ENCODE assay signal across 18 cellular contexts in genomic region chr14:33357225-33358010, GRCh38.
DNase-seq lines count a peak whose midpoint lies in the region; ATAC-seq and TF ChIP-seq lines count a peak whose summit lies in the region.
"Had no signal": no experiment of that assay in that cellular context is flagged by ENCODE, and none has a peak within 500 bp of the region (broad histone marks: within the 10 kb centered on the region; RNA-seq: fewer than 3 reads in every experiment).

No MANE protein-coding gene starts in this region.

- no peaks in the 10 kb centered on the region for H3K4me1 ChIP-seq in colonic mucosa

- DNase-seq in NCI-H345 (lab: John Stamatoyannopoulos, UW) = peak; percentile 4
- no peak for DNase-seq in NCI-H345 treated with DMSO at 0.1 percent for 48 hours (lab: John Stamatoyannopoulos, UW; ENCODE audit: unreplicated experiment)
- DNase-seq in NCI-H510A treated with DMSO at 0.1 percent for 48 hours (lab: John Stamatoyannopoulos, UW) = peak; percentile 19
- DNase-seq in colonic mucosa = peak; percentile 65
- peak; percentile 59 for DNase-seq in putamen (ENCODE audit: low spot score)
- DNase-seq in stimulated activated CD4-positive, alpha-beta T cell treated with anti-CD3 and anti-CD28 coated beads, Interleukin-15, amount 100 ng/mL, for 24 hours = no peak
- DNase-seq: activated CD4-positive, alpha-beta T cell treated with anti-CD3 and anti-CD28 coated beads for 1 hour; activated gamma-delta T cell treated with Interleukin-2 at 50 U/mL for 16 hours; CD4-positive, alpha-beta memory T cell; cortex of kidney; erythroblast; glutamatergic neuron; NCI-H524 treated with DMSO at 0.1 percent for 48 hours; spleen; stimulated activated naive CD4-positive, alpha-beta T cell treated with Interleukin-2 at 50 U/mL for 16 hours; T-helper 2 cell had no signal

- no peak overlapping the region for H3K27ac ChIP-seq in colonic mucosa

- no peaks in the 10 kb centered on the region for H3K9me3 ChIP-seq in colonic mucosa
- H3K9me3 ChIP-seq: spleen had no signal

- no peaks in the 10 kb centered on the region for H3K27me3 ChIP-seq in colonic mucosa
- H3K27me3 ChIP-seq: spleen had no signal

- no peaks in the 10 kb centered on the region for H3K36me3 ChIP-seq in colonic mucosa
- H3K36me3 ChIP-seq: spleen had no signal

- no peak for TF ChIP-seq CTCF in colonic mucosa (IDR thresholded peaks at IDR 0.05)

- ATAC-seq in HG02938 (IDR thresholded peaks at IDR 0.05; ENCODE audit: unreplicated experiment) (no peak), GM18867 (IDR thresholded peaks at IDR 0.05; ENCODE audit: unreplicated experiment) (no peak)

- intact Hi-C loops in colonic mucosa (cut with DNase I) = no loop called here

- no peak overlapping the region for H3K9ac ChIP-seq in colonic mucosa (ENCODE audit: low read depth in 2 of 2, low read length in 2 of 2)

- H3K4me3 ChIP-seq in colonic mucosa = no peak overlapping the region
- H3K4me3 ChIP-seq: spleen had no signal

Comparison
In these comparisons a context has a peak if more than half of its experiments do, and no peak if none do; other contexts are left out.
1. DNase-seq: peak in NCI-H345 (single experiment), NCI-H510A treated with DMSO at 0.1 percent for 48 hours (single experiment), colonic mucosa (single experiment) and putamen (single experiment); none in NCI-H345 treated with DMSO at 0.1 percent for 48 hours (single experiment) and stimulated activated CD4-positive, alpha-beta T cell treated with anti-CD3 and anti-CD28 coated beads, Interleukin-15, amount 100 ng/mL, for 24 hours (single experiment).